ENCODE assay signal across 10 cellular contexts in genomic region chr17:59367657-59368045, GRCh38. TPM values are rescaled to one million over a fixed set of nuclear protein-coding genes. Genes with fewer than 3 reads are reported as not detected.
A peak's percentile ranks its signal among the peaks of the same experiment; 100 is the strongest.
DNase-seq lines count a peak whose midpoint lies in the region; ATAC-seq and TF ChIP-seq lines count a peak whose summit lies in the region.
"Had no signal": no experiment of that assay in that cellular context is flagged by ENCODE, and none has a peak within 500 bp of the region (broad histone marks: within the 10 kb centered on the region; RNA-seq: fewer than 3 reads in every experiment).

No MANE protein-coding gene starts in this region.

- in situ Hi-C loops in mammary epithelial cell (cut with MboI; ENCODE audit: low sequenced_read_pairs in 2 of 2) = no loop called here

- H3K79me2 ChIP-seq in mammary epithelial cell (ENCODE audit: insufficient read depth, low read length) = no peaks in the 10 kb centered on the region

- H3K9me3 ChIP-seq in heart left ventricle (no peaks in the 10 kb centered on the region), mammary epithelial cell (replicated peaks; ENCODE audit: insufficient read depth, low read length) (no peaks in the 10 kb centered on the region), muscle layer of colon (ENCODE audit: low read length) (no peaks in the 10 kb centered on the region), upper lobe of right lung (no peaks in the 10 kb centered on the region)

- H3K36me3 ChIP-seq in heart left ventricle = peaks cover 0 to 11% (median 0%) of the 10 kb centered on the region in 9 donors
- no peaks in the 10 kb centered on the region for H3K36me3 ChIP-seq in mammary epithelial cell (ENCODE audit: insufficient read depth, low read length)
- no peaks in the 10 kb centered on the region for H3K36me3 ChIP-seq in muscle layer of colon (ENCODE audit: insufficient read depth, low read length)
- no peaks in the 10 kb centered on the region for H3K36me3 ChIP-seq in upper lobe of right lung

- no peak overlapping the region for H3K4me2 ChIP-seq in mammary epithelial cell (ENCODE audit: insufficient read depth, low read depth, low read length)

- intact Hi-C loops in heart left ventricle (cut with DNase I) = loop anchor here in 8 of 10 donors (1.0 to 5.0 kb wide), 5 partner anchors 35 to 73 kb away; partner anchors contain the start of gene YPEL2 (in 6 of the 8)
- intact Hi-C loops in cardiac septum (cut with DNase I) = loop anchor here (2.0 kb wide), 1 partner anchor 37 kb away; the partner anchor contains the start of gene YPEL2
- intact Hi-C loops in mammary epithelial cell (cut with micrococcal nuclease) = no loop called here
- intact Hi-C loops in upper lobe of right lung (cut with DNase I) = no loop called here

- H3K27me3 ChIP-seq in heart left ventricle = no peaks in the 10 kb centered on the region
- H3K27me3 ChIP-seq in mammary epithelial cell (ENCODE audit: insufficient read depth, low read length) = no peaks in the 10 kb centered on the region
- no peaks in the 10 kb centered on the region for H3K27me3 ChIP-seq in muscle layer of colon (ENCODE audit: control insufficient read depth in 1 of 2, insufficient read depth in 2 of 2, low read length in 2 of 2)
- no peaks in the 10 kb centered on the region for H3K27me3 ChIP-seq in upper lobe of right lung

- no peak overlapping the region for H3K4me3 ChIP-seq in heart left ventricle
- no peak overlapping the region for H3K4me3 ChIP-seq in mammary epithelial cell (replicated peaks in 1 of 3; ENCODE audit: insufficient read depth in 1 of 3, low read depth in 2 of 3, low read length in 3 of 3)
- no peak overlapping the region for H3K4me3 ChIP-seq in muscle layer of colon (ENCODE audit: low read depth in 1 of 2, low read length in 2 of 2)
- H3K4me3 ChIP-seq in upper lobe of right lung = no peak overlapping the region

- H3K9ac ChIP-seq in mammary epithelial cell (ENCODE audit: insufficient read depth, low read length) (no peak overlapping the region), muscle layer of colon (ENCODE audit: low read length) (no peak overlapping the region)

- no peak for TF ChIP-seq CTCF in heart left ventricle (IDR thresholded peaks at IDR 0.05)
- TF ChIP-seq CTCF in mammary epithelial cell (conservative IDR thresholded peaks at IDR 0.05 in 1 of 2, IDR thresholded peaks at IDR 0.05 in 1 of 2; ENCODE audit: extremely low read depth in 1 of 2, insufficient read depth in 1 of 2, low read depth in 1 of 2, low read length in 2 of 2) = no peak
- no peak for TF ChIP-seq CTCF in upper lobe of right lung (IDR thresholded peaks at IDR 0.05)

- H3K4me1 ChIP-seq in heart left ventricle (peaks cover 44 to 100% (median 98%) of the 10 kb centered on the region in 12 donors), mammary epithelial cell (ENCODE audit: insufficient read depth, low read length) (no peaks in the 10 kb centered on the region), muscle layer of colon (ENCODE audit: insufficient read depth, low read length) (peaks cover 91% of the 10 kb centered on the region), upper lobe of right lung (peaks cover 84% of the 10 kb centered on the region)

- no TSS peak for BruUV-seq in mammary epithelial cell (replicated peaks; lab: Mats Ljungman, UMichigan)

- dilution Hi-C loops in mammary epithelial cell (cut with HindIII; ENCODE audit: low sequenced_read_pairs) = no loop called here

- ATAC-seq in heart left ventricle = no peak
- ATAC-seq in upper lobe of right lung = no peak
- ATAC-seq in GM21576 (IDR thresholded peaks at IDR 0.05; ENCODE audit: unreplicated experiment) = no peak
- ATAC-seq: natural killer cell treated with Interleukin-12 subunit alpha and Interleukin-12 subunit beta and Interleukin-15 and Interleukin-18, amount 100 ng/mL, for 72 hours had no signal

- H4K20me1 ChIP-seq in mammary epithelial cell (ENCODE audit: insufficient read depth, low read length) = no peaks in the 10 kb centered on the region

- WGBS in heart left ventricle, 4 donors = 49 to 61% (median 52%) methylated on average over 1 of the region's 1 CpG
- WGBS in mammary epithelial cell (ENCODE audit: low coverage, missing lambda C conversion rate) = 29% methylated on average over 1 of the region's 1 CpG

- H2AFZ ChIP-seq in mammary epithelial cell (ENCODE audit: low read depth, low read length) = no peak overlapping the region

- CTCF ChIA-PET in mammary epithelial cell (lab: Charles Lee; ENCODE audit: low non-redundant PET) = no interaction called here

- DNase-seq in heart left ventricle (no peak), cardiac septum (ENCODE audit: low spot score) (no peak), mammary epithelial cell (peak; percentile 28), upper lobe of right lung (no peak), NCI-H510A (lab: John Stamatoyannopoulos, UW) (no peak)
- DNase-seq in activated CD4-positive, alpha-beta T cell treated with anti-CD3 and anti-CD28 coated beads for 1 hour = no peak
- DNase-seq: H7 had no signal

- no peak for TF ChIP-seq POLR2A in heart left ventricle (IDR thresholded peaks at IDR 0.05)

- peak overlapping the region; percentile 89 to 99 (median 94) for H3K27ac ChIP-seq in heart left ventricle
- H3K27ac ChIP-seq in mammary epithelial cell (ENCODE audit: insufficient read depth, low read depth, low read length) = no peak overlapping the region
- peak overlapping the region; percentile 43 for H3K27ac ChIP-seq in muscle layer of colon (ENCODE audit: low read depth, low read length)
- peak overlapping the region; percentile 67 for H3K27ac ChIP-seq in upper lobe of right lung

RNA-seq across cellular contexts. Expression of gene YPEL2, which starts 36.2 kb away (rescaled TPM):
- total RNA-seq in heart left ventricle (10 to 100 TPM; 14.9 to 65.5 (median 40.8) TPM), cardiac septum (59.4 TPM), mammary epithelial cell (1 to 10 TPM; 2.2 to 6.8 TPM), upper lobe of right lung (19.6 TPM)
- polyA plus RNA-seq in heart left ventricle (10 to 100 TPM; 11.6 to 15.4 TPM), mammary epithelial cell (1.7 TPM)
- not detected for polyA minus RNA-seq in mammary epithelial cell

Comparison
In these comparisons a context has a peak if more than half of its experiments do, and no peak if none do; other contexts are left out.
1. intact Hi-C loops: an anchor here in heart left ventricle (1.0 to 5.0 kb wide) and cardiac septum (2.0 kb wide); none called in mammary epithelial cell and upper lobe of right lung.